ENCODE assay signal across 8 cellular contexts in the genomic region with DNA sequence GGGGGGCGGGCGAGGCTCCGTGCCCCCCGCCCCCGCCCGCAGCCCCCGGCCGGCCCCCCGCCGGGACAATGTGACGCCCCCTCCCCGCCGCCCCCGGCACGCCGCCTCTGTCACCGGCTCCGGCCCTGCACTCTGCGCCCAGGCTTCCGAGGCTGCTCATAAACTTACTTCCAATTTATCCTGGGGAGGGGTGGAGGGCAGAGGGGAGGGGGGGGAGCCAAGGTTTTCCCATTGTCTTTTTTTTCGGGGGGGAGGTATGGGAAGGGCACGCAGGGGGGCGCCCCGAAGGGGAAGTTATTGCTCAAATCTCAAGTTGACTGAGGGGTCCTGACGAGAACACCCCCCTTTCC. TPM values are rescaled to one million over a fixed set of nuclear protein-coding genes. Genes with fewer than 3 reads are reported as not detected.
DNase-seq lines count a peak whose midpoint lies in the region; ATAC-seq and TF ChIP-seq lines count a peak whose summit lies in the region.

No MANE protein-coding gene starts in this region.

- H3K36me3 ChIP-seq in heart left ventricle (no peaks in the 10 kb centered on the region), sigmoid colon (no peaks in the 10 kb centered on the region)

- peak; percentile 18 for DNase-seq in stimulated activated CD4-positive, alpha-beta T cell treated with anti-CD3 and anti-CD28 coated beads, Interleukin-12 subunit alpha, Interleukin-12 subunit beta, amount 100 ng/mL, for 4 hours
- no peak for DNase-seq in stimulated activated CD4-positive, alpha-beta T cell treated with anti-CD3 and anti-CD28 coated beads, Interleukin-1b, Interleukin-23, amount 100 ng/mL, for 48 hours
- peak; percentile 31 for DNase-seq in activated T-cell treated with anti-CD3 and anti-CD28 coated beads, Interleukin-2, amount 50 U/mL, for 1 hour
- DNase-seq in heart left ventricle (peak in 4 of 5 donors; percentile 34 to 46 (median 40)), sigmoid colon (peak; percentile 65), AG20443 (ENCODE audit: low spot score) (no peak)

- TF ChIP-seq EP300 in sigmoid colon (IDR thresholded peaks at IDR 0.05), result no peak

- 0 to 2% (median 0%) methylated on average over 6 to 25 of the region's 25 CpGs for WGBS in heart left ventricle, 4 donors
- WGBS in sigmoid colon, 2 donors, result 2 to 3% methylated on average over 25 of the region's 25 CpGs

- TF ChIP-seq POLR2A in heart left ventricle (IDR thresholded peaks at IDR 0.05) (no peak), sigmoid colon (IDR thresholded peaks at IDR 0.05) (no peak)

- TF ChIP-seq CTCF in heart left ventricle (IDR thresholded peaks at IDR 0.05) (no peak), sigmoid colon (IDR thresholded peaks at IDR 0.05) (no peak)

- peaks cover 0 to 51% (median 39%) of the 10 kb centered on the region in 12 donors for H3K4me1 ChIP-seq in heart left ventricle
- peaks cover 0 to 51% (median 39%) of the 10 kb centered on the region in 4 donors for H3K4me1 ChIP-seq in sigmoid colon

- no peaks in the 10 kb centered on the region for H3K9me3 ChIP-seq in heart left ventricle
- no peaks in the 10 kb centered on the region for H3K9me3 ChIP-seq in sigmoid colon

- H3K27me3 ChIP-seq in heart left ventricle, result no peaks in the 10 kb centered on the region
- H3K27me3 ChIP-seq in sigmoid colon, result no peaks in the 10 kb centered on the region

- ATAC-seq in heart left ventricle, result peak; percentile 2 to 21 (median 4)
- no peak for ATAC-seq in HG03354 (IDR thresholded peaks at IDR 0.05; ENCODE audit: poor library complexity, severe bottlenecking, unreplicated experiment)
- no peak for ATAC-seq in GM18519 (IDR thresholded peaks at IDR 0.05; ENCODE audit: low FRiP score, unreplicated experiment)

- peak overlapping the region; percentile 84 to 98 (median 94) for H3K27ac ChIP-seq in heart left ventricle
- H3K27ac ChIP-seq in sigmoid colon, result peak overlapping the region; percentile 93 to 97 (median 94)

- intact Hi-C loops in heart left ventricle (cut with DNase I) (loop anchor here in 6 of 10 donors (2.0 to 10.0 kb wide), 8 partner anchors 73 to 194 kb away; no protein-coding TSS in a partner anchor), sigmoid colon (cut with DNase I) (loop anchor here (5.0 to 10.0 kb wide), 6 partner anchors 46 to 494 kb away; partner anchors contain the start of genes ATG13, CRY2, HARBI1 and SLC35C1)

- peak overlapping the region; percentile 55 to 92 (median 74) for H3K4me3 ChIP-seq in heart left ventricle
- peak overlapping the region; percentile 66 to 93 (median 87) for H3K4me3 ChIP-seq in sigmoid colon

RNA-seq across cellular contexts. Expression of gene PHF21A, which starts 0.9 kb away (rescaled TPM):
- total RNA-seq in heart left ventricle (10 to 100 TPM; 19.5 to 45.9 (median 37.0) TPM), sigmoid colon (10 to 100 TPM; 30.3 to 58.6 (median 48.8) TPM)
- polyA plus RNA-seq in heart left ventricle (10 to 100 TPM; 16.5 to 16.7 TPM), sigmoid colon (10 to 100 TPM in 2 of 3 donors, 1 to 10 TPM in 1; 5.3 to 17.3 (median 13.2) TPM)

Comparison
In these comparisons a context has a peak if more than half of its experiments do, and no peak if none do; other contexts are left out.
1. DNase-seq: peak in stimulated activated CD4-positive, alpha-beta T cell treated with anti-CD3 and anti-CD28 coated beads, Interleukin-12 subunit alpha, Interleukin-12 subunit beta, amount 100 ng/mL, for 4 hours (single experiment), activated T-cell treated with anti-CD3 and anti-CD28 coated beads, Interleukin-2, amount 50 U/mL, for 1 hour (single experiment), heart left ventricle (4 of 5) and sigmoid colon (single experiment); none in stimulated activated CD4-positive, alpha-beta T cell treated with anti-CD3 and anti-CD28 coated beads, Interleukin-1b, Interleukin-23, amount 100 ng/mL, for 48 hours (single experiment) and AG20443 (single experiment).
2. ATAC-seq: peak in heart left ventricle (4 of 4); none in HG03354 (single experiment) and GM18519 (single experiment).